ENCODE assay signal across 12 cellular contexts in the genomic region with DNA sequence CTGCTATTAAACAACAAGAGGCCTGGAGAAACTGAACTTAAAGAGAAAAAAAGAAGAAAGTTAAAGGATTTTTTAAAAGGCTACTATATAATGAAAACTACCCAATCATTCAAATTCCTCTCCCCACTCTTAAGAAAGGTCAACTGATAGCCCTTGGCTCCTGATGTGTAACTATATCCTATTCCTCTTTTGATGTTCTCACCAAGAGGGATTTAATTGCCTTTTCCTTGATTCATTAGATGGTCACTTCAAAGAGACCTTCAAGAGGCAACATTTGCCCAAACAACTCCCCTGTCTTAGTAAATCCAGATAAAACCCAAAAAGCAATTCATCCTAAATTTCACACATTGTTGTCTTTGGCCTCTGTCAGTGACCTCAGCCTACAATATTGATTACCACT.
DNase-seq lines count a peak whose midpoint lies in the region; TF ChIP-seq lines count a peak whose summit lies in the region.
"Had no signal": no experiment of that assay in that cellular context is flagged by ENCODE, and none has a peak within 500 bp of the region (broad histone marks: within the 10 kb centered on the region; RNA-seq: fewer than 3 reads in every experiment).

No MANE protein-coding gene starts in this region.

- H3K9ac ChIP-seq in fibroblast of lung (ENCODE audit: insufficient read depth, low read length): no peak overlapping the region
- peak overlapping the region; percentile 27 for H3K9ac ChIP-seq in skeletal muscle satellite cell (ENCODE audit: low read depth, low read length)

- H3K27ac Mint-ChIP-seq in HFFc6: peak overlapping the region; percentile 67

- H3K9me3 Mint-ChIP-seq in HFFc6: peaks cover 19% of the 10 kb centered on the region

- H3K4me1 ChIP-seq in fibroblast of lung (ENCODE audit: control insufficient read depth, extremely low read depth, insufficient read depth, low read length): peaks cover 20% of the 10 kb centered on the region
- H3K4me1 ChIP-seq in skeletal muscle satellite cell (ENCODE audit: control insufficient read depth, insufficient read depth, low read length): peaks cover 61% of the 10 kb centered on the region
- H3K4me1 ChIP-seq: A549, BE2C had no signal

- peak; percentile 65; the same call in 1 of the 2 replicates for TF ChIP-seq EP300 in Ishikawa (IDR thresholded peaks at IDR 0.05; ENCODE audit: borderline replicate concordance)

- H3K27me3 ChIP-seq in fibroblast of lung (ENCODE audit: control insufficient read depth, insufficient read depth, low read length) (no peaks in the 10 kb centered on the region), skeletal muscle satellite cell (ENCODE audit: control insufficient read depth, insufficient read depth, low read length) (no peaks in the 10 kb centered on the region)
- H3K27me3 ChIP-seq: BE2C had no signal

- peaks cover 83% of the 10 kb centered on the region for H3K4me1 Mint-ChIP-seq in HFFc6 (ENCODE audit: low read depth)

- no peaks in the 10 kb centered on the region; the same call in 1 of the 2 replicates for H3K27me3 Mint-ChIP-seq in HFFc6 (ENCODE audit: insufficient read depth)

- H3K4me2 ChIP-seq in fibroblast of lung (ENCODE audit: extremely low read depth, insufficient read depth, low read length) (no peak overlapping the region), skeletal muscle satellite cell (ENCODE audit: low read length) (peak overlapping the region; percentile 44)
- H3K4me2 ChIP-seq: A549 had no signal

- no peaks in the 10 kb centered on the region for H3K36me3 ChIP-seq in fibroblast of lung (ENCODE audit: control insufficient read depth, insufficient read depth, low read length)
- no peaks in the 10 kb centered on the region for H3K36me3 ChIP-seq in skeletal muscle satellite cell (ENCODE audit: insufficient read depth, low read length)
- H3K36me3 ChIP-seq: BE2C had no signal

- H3K4me3 Mint-ChIP-seq in HFFc6: no peak overlapping the region; the same call in 1 of the 2 replicates
- H3K4me3 Mint-ChIP-seq: CD4-positive, alpha-beta memory T cell had no signal

- no peak for DNase-seq in HFFc6
- no peak for DNase-seq in fibroblast of lung (ENCODE audit: low read depth in 2 of 2)
- no peak for DNase-seq in NCI-H524 treated with DMSO at 0.1 percent for 48 hours (lab: John Stamatoyannopoulos, UW)
- no peak for DNase-seq in GM10266 (ENCODE audit: extremely low spot score)
- no peak for DNase-seq in NCI-H1436 treated with DMSO at 0.1 percent for 48 hours (lab: John Stamatoyannopoulos, UW)
- DNase-seq: BE2C; CD4-positive, alpha-beta memory T cell; DMS79 had no signal

- H3K4me3 ChIP-seq in fibroblast of lung (replicated peaks in 1 of 4; ENCODE audit: control extremely low read depth in 1 of 4, insufficient read depth in 1 of 4, low read depth in 3 of 4, low read length in 4 of 4) (no peak overlapping the region), skeletal muscle satellite cell (ENCODE audit: low read length) (no peak overlapping the region)
- H3K4me3 ChIP-seq: A549 had no signal

- H3K27ac ChIP-seq in fibroblast of lung (ENCODE audit: insufficient read depth, low read length): peak overlapping the region; percentile 14
- H3K27ac ChIP-seq: A549, C4-2B had no signal

- H2AFZ ChIP-seq in fibroblast of lung (ENCODE audit: low read length): no peak overlapping the region

- no peak for TF ChIP-seq RAD21 in Ishikawa (IDR thresholded peaks at IDR 0.05; ENCODE audit: low read depth)

- no peak for TF ChIP-seq CTCF in HFFc6 (IDR thresholded peaks at IDR 0.05)
- TF ChIP-seq CTCF in fibroblast of lung (conservative IDR thresholded peaks at IDR 0.05 in 1 of 2, IDR thresholded peaks at IDR 0.05 in 1 of 2; ENCODE audit: low read depth in 1 of 2, low read length in 2 of 2): no peak
- TF ChIP-seq CTCF in GM10266 (IDR thresholded peaks at IDR 0.05; ENCODE audit: control insufficient read depth, insufficient read depth, low read depth, missing control alignments): no peak

- H4K20me1 ChIP-seq in fibroblast of lung (ENCODE audit: control insufficient read depth, extremely low read depth, insufficient read depth, low read length): no peaks in the 10 kb centered on the region

- peaks cover 39% of the 10 kb centered on the region for H3K36me3 Mint-ChIP-seq in HFFc6 (ENCODE audit: low read depth)
- H3K36me3 Mint-ChIP-seq: CD4-positive, alpha-beta memory T cell had no signal

- no peaks in the 10 kb centered on the region for H3K9me3 ChIP-seq in fibroblast of lung (ENCODE audit: control insufficient read depth, insufficient read depth, low read depth, low read length)
- H3K9me3 ChIP-seq in skeletal muscle satellite cell (replicated peaks; ENCODE audit: low read length): no peaks in the 10 kb centered on the region
- H3K9me3 ChIP-seq: A549, BE2C had no signal

- H3K79me2 ChIP-seq in fibroblast of lung (ENCODE audit: control insufficient read depth, insufficient read depth, low read length): peaks cover 4% of the 10 kb centered on the region

TF ChIP-seq in Ishikawa, 13 proteins besides CTCF, POLR2A, EP300 and RAD21:
- peak; percentile 69 for TF ChIP-seq TCF12 (IDR thresholded peaks at IDR 0.05; ENCODE audit: low read depth)
- peak; percentile 70 for TF ChIP-seq NFIC (IDR thresholded peaks at IDR 0.05)
- TF ChIP-seq FOXM1 (IDR thresholded peaks at IDR 0.05; ENCODE audit: borderline replicate concordance, low read depth): peak; percentile 69; the same call in 1 of the 2 replicates
- no peak for TF ChIP-seq CEBPB (IDR thresholded peaks at IDR 0.05)
TF ChIP-seq in Ishikawa: peak in this region for 3.
